22 cellular contexts compared by ENCODE assay signal in genomic region chrX:64350521-64350920, GRCh38. TPM values are rescaled to one million over a fixed set of nuclear protein-coding genes. Genes with fewer than 3 reads are reported as not detected.
DNase-seq lines count a peak whose midpoint lies in the region; ATAC-seq, FAIRE-seq and TF ChIP-seq lines count a peak whose summit lies in the region.
"Had no signal": no experiment of that assay in that cellular context is flagged by ENCODE, and none has a peak within 500 bp of the region (broad histone marks: within the 10 kb centered on the region; RNA-seq: fewer than 3 reads in every experiment).

No MANE protein-coding gene starts in this region.

- CTCF ChIA-PET in A549 (lab: Yijun Ruan, JAX): no interaction called here

- H3K9me3 ChIP-seq in A549: no peaks in the 10 kb centered on the region

- peaks cover 7% of the 10 kb centered on the region for H3K4me1 Mint-ChIP-seq in central memory CD8-positive, alpha-beta T cell
- H3K4me1 Mint-ChIP-seq in effector memory CD8-positive, alpha-beta T cell (ENCODE audit: low read depth in 2 of 2): peaks cover 0 to 17% of the 10 kb centered on the region in 2 donors
- H3K4me1 Mint-ChIP-seq: GM23338, H9 had no signal

- intact Hi-C loops in left colon (cut with DNase I, micrococcal nuclease): no loop called here

- no peaks in the 10 kb centered on the region for H3K9me3 Mint-ChIP-seq in central memory CD8-positive, alpha-beta T cell
- no peaks in the 10 kb centered on the region for H3K9me3 Mint-ChIP-seq in effector memory CD8-positive, alpha-beta T cell
- H3K9me3 Mint-ChIP-seq: CD4-positive, alpha-beta memory T cell; GM23338 had no signal

- H3K27ac Mint-ChIP-seq in central memory CD8-positive, alpha-beta T cell (ENCODE audit: low read depth): peak overlapping the region; percentile 60
- H3K27ac Mint-ChIP-seq in effector memory CD8-positive, alpha-beta T cell: peak overlapping the region in 1 of 2 donors; percentile 91
- H3K27ac Mint-ChIP-seq: CD4-positive, alpha-beta memory T cell; GM23338; H9 had no signal

- WGBS in A549 (ENCODE audit: missing lambda C conversion rate): 7% methylated on average over 1 of the region's 1 CpG

- TF ChIP-seq CTCF in A549 (IDR thresholded peaks at IDR 0.05): no peak
- no peak for TF ChIP-seq CTCF in foreskin keratinocyte (conservative IDR thresholded peaks at IDR 0.05)

- H3K27ac ChIP-seq in A549 (no peak overlapping the region), foreskin keratinocyte (no peak overlapping the region)

- no peaks in the 10 kb centered on the region for H3K4me1 ChIP-seq in A549
- H3K4me1 ChIP-seq in foreskin keratinocyte: no peaks in the 10 kb centered on the region

- DNase-seq in A549 (ENCODE audit: low read depth in 1 of 2, low spot score in 1 of 2) (no peak), left colon (no peak), foreskin keratinocyte (no peak)
- DNase-seq in central memory CD8-positive, alpha-beta T cell (ENCODE audit: low spot score in 2 of 2): no peak
- no peak for DNase-seq in effector memory CD8-positive, alpha-beta T cell
- DNase-seq: 8988T; C1 segment of cervical spinal cord; Calu3; CD4-positive, alpha-beta memory T cell; COR-L47; DMS53; DMS79 treated with DMSO at 0.1 percent for 48 hours; GF-D8; H9 had no signal

- TF ChIP-seq POLR2A in A549 (IDR thresholded peaks at IDR 0.05; ENCODE audit: low read length): no peak

- ATAC-seq in A549 (no peak), left colon (peak; percentile 46), foreskin keratinocyte (no peak), GM21528 (IDR thresholded peaks at IDR 0.05; ENCODE audit: low FRiP score, unreplicated experiment) (no peak)
- ATAC-seq in central memory CD8-positive, alpha-beta T cell (replicated peaks; ENCODE audit: extremely low read depth, poor library complexity, severe bottlenecking): peak; percentile 65
- no peak for ATAC-seq in effector memory CD8-positive, alpha-beta T cell (replicated peaks)
- ATAC-seq: GM23338, HCT116 had no signal

- H3K4me3 ChIP-seq in A549: no peak overlapping the region
- H3K4me3 ChIP-seq: GM23338 had no signal

- FAIRE-seq in A549 (lab: Jason Lieb, UNC): peak; percentile 81
- FAIRE-seq: GM12891, GM18507 had no signal

- H3K27me3 ChIP-seq in foreskin keratinocyte: no peaks in the 10 kb centered on the region

- TF ChIP-seq EP300 in A549 (IDR thresholded peaks at IDR 0.05): no peak

- no peak overlapping the region for H3K4me2 ChIP-seq in A549
- H3K4me2 ChIP-seq: GM23338 had no signal

- peaks cover 15% of the 10 kb centered on the region for H3K36me3 Mint-ChIP-seq in central memory CD8-positive, alpha-beta T cell (ENCODE audit: insufficient read depth)
- H3K36me3 Mint-ChIP-seq in effector memory CD8-positive, alpha-beta T cell (ENCODE audit: insufficient read depth): peaks cover 13% of the 10 kb centered on the region

- TF ChIP-seq RAD21 in A549 (conservative IDR thresholded peaks at IDR 0.05 in 1 of 2, IDR thresholded peaks at IDR 0.05 in 1 of 2): no peak

- POLR2A ChIA-PET in A549 (lab: Yijun Ruan, JAX): no interaction called here

- H3K4me3 Mint-ChIP-seq in central memory CD8-positive, alpha-beta T cell: no peak overlapping the region
- no peak overlapping the region for H3K4me3 Mint-ChIP-seq in effector memory CD8-positive, alpha-beta T cell
- H3K4me3 Mint-ChIP-seq: CD4-positive, alpha-beta memory T cell; GM23338; H9 had no signal

- no peaks in the 10 kb centered on the region for H3K27me3 Mint-ChIP-seq in central memory CD8-positive, alpha-beta T cell
- no peaks in the 10 kb centered on the region for H3K27me3 Mint-ChIP-seq in effector memory CD8-positive, alpha-beta T cell
- H3K27me3 Mint-ChIP-seq: CD4-positive, alpha-beta memory T cell had no signal

TF ChIP-seq in A549, 52 proteins besides CTCF, POLR2A, EP300 and RAD21:
- no peak for TF ChIP-seq TP53 (CRISPR knock-in tag; IDR thresholded peaks at IDR 0.05)
- TF ChIP-seq MAZ (IDR thresholded peaks at IDR 0.05; ENCODE audit: borderline replicate concordance, low read depth, low read length): no peak
- no peak for TF ChIP-seq HEYL (CRISPR knock-in tag; IDR thresholded peaks at IDR 0.05)
- TF ChIP-seq KDM5A (IDR thresholded peaks at IDR 0.05): no peak
- no peak for TF ChIP-seq CEBPB (IDR thresholded peaks at IDR 0.05)
- no peak for TF ChIP-seq E2F6 (IDR thresholded peaks at IDR 0.05; ENCODE audit: borderline replicate concordance, low read depth)
- no peak for TF ChIP-seq ELK1 (IDR thresholded peaks at IDR 0.05; ENCODE audit: low read depth, low read length)
- no peak for TF ChIP-seq CBX2 (IDR thresholded peaks at IDR 0.05; ENCODE audit: borderline replicate concordance, low read depth)
- no peak for TF ChIP-seq SREBF2 (IDR thresholded peaks at IDR 0.05)
- TF ChIP-seq HOXB13 (CRISPR knock-in tag; IDR thresholded peaks at IDR 0.05; ENCODE audit: low read depth): no peak
- no peak for TF ChIP-seq HOXB5 (CRISPR knock-in tag; IDR thresholded peaks at IDR 0.05)
- no peak for TF ChIP-seq BCL3 (IDR thresholded peaks at IDR 0.05)
- no peak for TF ChIP-seq POLR2AphosphoS2 (conservative IDR thresholded peaks at IDR 0.05; ENCODE audit: low read length)
- no peak for TF ChIP-seq TFCP2L1 (CRISPR knock-in tag; IDR thresholded peaks at IDR 0.05)

RNA-seq across cellular contexts. Expression of gene MTMR8, which starts 44.7 kb away (rescaled TPM):
- polyA plus RNA-seq in A549 (2011; rRNA removed): 1.6 and 2.1 TPM in 2 replicates
- polyA plus RNA-seq in A549 (2012; cell fraction: cytosol; rRNA removed): 0.25 and 0.38 TPM in 2 replicates
- polyA plus RNA-seq in A549 (2012; cell fraction: nucleus; rRNA removed): 0.20 and 0.22 TPM in 2 replicates
- polyA plus RNA-seq in A549 (2017; fragmentation: RNase III; extraction: RNeasy Plus Mini Kit Qiagen cat#74134 plus additional on column Dnase treatment): 0.88 to 1.4 TPM (median 1.1 TPM) in 3 replicates
- polyA minus RNA-seq in A549 (2011; rRNA and poly(A)+ RNA removed): 2.1 and 5.1 TPM in 2 replicates
- total RNA-seq in left colon: 1 to 10 TPM; 9.0 to 9.2 TPM
- total RNA-seq in foreskin keratinocyte: 1.2 and 1.4 TPM in 2 replicates
- polyA plus RNA-seq in foreskin keratinocyte: 0.90 and 0.93 TPM in 2 replicates
- total RNA-seq: A673, Daoy had no signal
- polyA plus RNA-seq: BJ had no signal

Comparison
In these comparisons a context has a peak if more than half of its experiments do, and no peak if none do; other contexts are left out.
1. ATAC-seq: peak in central memory CD8-positive, alpha-beta T cell (single experiment) and left colon (single experiment); none in A549 (0 of 2), foreskin keratinocyte (single experiment), GM21528 (single experiment) and effector memory CD8-positive, alpha-beta T cell (single experiment).